Comparison of ENCODE assay signal across 18 cellular contexts in the genomic region with DNA sequence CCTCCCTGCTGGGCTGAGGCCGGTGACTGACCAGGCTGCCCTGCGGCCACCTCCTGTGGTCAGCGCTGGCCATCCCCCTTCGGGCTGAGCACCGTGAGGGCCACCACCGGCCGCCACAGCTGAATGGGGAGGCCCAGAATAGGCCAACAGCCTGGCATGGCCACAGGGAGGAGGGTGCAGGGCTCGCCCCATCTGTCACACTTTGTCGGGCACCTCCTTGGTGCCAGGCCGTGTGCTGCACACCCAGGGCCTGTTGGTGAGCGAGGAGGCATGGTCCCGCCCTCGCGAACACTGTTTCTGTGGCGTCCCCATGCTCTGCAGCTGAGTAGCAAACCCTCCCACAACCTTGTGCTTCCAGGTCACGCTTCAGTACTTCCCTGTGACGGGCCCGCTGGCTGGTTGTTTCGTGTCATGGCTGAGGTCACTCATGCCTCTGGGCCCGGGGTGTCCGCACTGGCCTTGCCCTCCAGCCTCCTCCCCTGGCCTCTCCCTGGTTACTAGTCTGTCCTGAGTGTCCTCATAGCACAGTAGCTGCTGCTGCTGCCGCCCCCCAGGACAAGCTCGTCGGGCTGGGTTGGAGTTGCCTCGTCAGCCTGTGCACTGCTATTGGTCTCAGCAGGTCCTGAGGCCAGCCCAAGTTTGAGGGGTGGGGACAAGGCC. TPM values are rescaled to one million over a fixed set of nuclear protein-coding genes. Genes with fewer than 3 reads are reported as not detected.
DNase-seq lines count a peak whose midpoint lies in the region; ATAC-seq and TF ChIP-seq lines count a peak whose summit lies in the region.
"Had no signal": no experiment of that assay in that cellular context is flagged by ENCODE, and none has a peak within 500 bp of the region (broad histone marks: within the 10 kb centered on the region; RNA-seq: fewer than 3 reads in every experiment).

No MANE protein-coding gene starts in this region.

- intact Hi-C loops in Caco-2 (cut with micrococcal nuclease; ENCODE audit: unreplicated experiment), result no loop called here
- intact Hi-C loops in posterior vena cava (cut with DNase I), result no loop called here

- peaks cover 26% of the 10 kb centered on the region for H3K4me1 ChIP-seq in Caco-2

- no peak for ATAC-seq in GM19328 (IDR thresholded peaks at IDR 0.05; ENCODE audit: unreplicated experiment)
- ATAC-seq: CD8-positive, alpha-beta T cell had no signal

- peaks cover 38% of the 10 kb centered on the region for H3K4me1 Mint-ChIP-seq in Caco-2 (ENCODE audit: low read depth, unreplicated experiment)

- H3K27me3 ChIP-seq in Caco-2 (replicated peaks; ENCODE audit: control insufficient read depth, insufficient read depth, low read length), result no peaks in the 10 kb centered on the region
- H3K27me3 ChIP-seq: BE2C had no signal

- no peak for TF ChIP-seq CTCF in Caco-2 (IDR thresholded peaks at IDR 0.05; ENCODE audit: insufficient read depth in 1 of 2, low read depth in 1 of 2, low read length in 1 of 2, severe bottlenecking in 1 of 2, unreplicated experiment in 1 of 2)

- H3K4me3 ChIP-seq in Caco-2 (ENCODE audit: low read depth, low read length), result no peak overlapping the region
- H3K4me3 ChIP-seq: PC-9 had no signal

- DNase-seq in Caco-2 (no peak), HK-2 (ENCODE audit: unreplicated experiment) (peak; percentile 59), kidney glomerular epithelial cell (lab: John Stamatoyannopoulos, UW) (peak; percentile 21), posterior vena cava (ENCODE audit: low spot score) (peak; percentile 79), H4 (ENCODE audit: low spot score) (no peak)
- no peak for DNase-seq in activated T-cell treated with anti-CD3 and anti-CD28 coated beads, Interleukin-2, amount 50 U/mL, for 48 hours
- DNase-seq: BE2C; CD8-positive, alpha-beta T cell; DMS79 treated with DMSO at 0.1 percent for 48 hours; GOT3; KG1; NCI-H1436 treated with DMSO at 0.1 percent for 48 hours; NCI-H2081; NCI-H510A; NCI-H82; PC-9; SIG-M5 had no signal

- H3K9me3 ChIP-seq in Caco-2, result no peaks in the 10 kb centered on the region
- H3K9me3 ChIP-seq: BE2C had no signal

- BruUV-seq in Caco-2 (replicated peaks; lab: Mats Ljungman, UMichigan), result no TSS peak

- H3K36me3 ChIP-seq in Caco-2 (ENCODE audit: control insufficient read depth, insufficient read depth, low read length), result peaks cover 12% of the 10 kb centered on the region

- CTCF ChIA-PET in Caco-2 (lab: Charles Lee), result no interaction called here

- peaks cover 97% of the 10 kb centered on the region for H3K36me3 Mint-ChIP-seq in Caco-2 (ENCODE audit: insufficient read depth, unreplicated experiment)

- peak overlapping the region; percentile 94 for H3K27ac Mint-ChIP-seq in Caco-2 (ENCODE audit: unreplicated experiment)
- H3K27ac Mint-ChIP-seq: CD8-positive, alpha-beta T cell had no signal

- H3K27me3 Mint-ChIP-seq in Caco-2 (ENCODE audit: insufficient read depth, unreplicated experiment), result no peaks in the 10 kb centered on the region

- H3K4me3 Mint-ChIP-seq in Caco-2 (ENCODE audit: unreplicated experiment), result no peak overlapping the region
- H3K4me3 Mint-ChIP-seq: CD8-positive, alpha-beta T cell had no signal

- POLR2A ChIA-PET in Caco-2 (lab: Charles Lee), result no interaction called here

- no peaks in the 10 kb centered on the region for H3K9me3 Mint-ChIP-seq in Caco-2 (ENCODE audit: unreplicated experiment)
- H3K9me3 Mint-ChIP-seq: CD8-positive, alpha-beta T cell had no signal

RNA-seq across cellular contexts. Expression of a gene that starts 15.2 kb away (rescaled TPM):
- 197 and 201 TPM in 2 replicates for total RNA-seq in Caco-2 (2022)
- 10 to 100 TPM; 75.5 to 76.4 TPM for total RNA-seq in posterior vena cava
- 43.6 and 59.6 TPM in 2 replicates for total RNA-seq in H4 (2014; rRNA removed; shearing (Covaris generic))

RNA-seq across cellular contexts. Expression of a gene that starts 35.4 kb away (rescaled TPM):
- total RNA-seq in Caco-2 (2022), result 289 TPM in 2 replicates
- total RNA-seq in posterior vena cava, result 10 to 100 TPM; 89.3 to 91.7 TPM
- total RNA-seq in H4 (2014; rRNA removed; shearing (Covaris generic)), result 95.5 and 121 TPM in 2 replicates

RNA-seq across cellular contexts. Expression of a gene that starts 42.2 kb away (rescaled TPM):
- total RNA-seq in Caco-2 (2022) (17.4 and 17.6 TPM in 2 replicates), posterior vena cava (10 to 100 TPM in 1 of 2 donors, 1 to 10 TPM in 1; 8.6 to 13.6 TPM)
- 0.45 and 2.4 TPM in 2 replicates for total RNA-seq in H4 (2014; rRNA removed; shearing (Covaris generic))

RNA-seq across cellular contexts. Expression of a gene that starts 46.8 kb away (rescaled TPM):
- 46.2 and 47.4 TPM in 2 replicates for total RNA-seq in Caco-2 (2022)
- total RNA-seq in posterior vena cava, result 10 to 100 TPM in 1 of 2 donors, 1 to 10 TPM in 1; 8.0 to 12.0 TPM
- 28.9 and 29.5 TPM in 2 replicates for total RNA-seq in H4 (2014; rRNA removed; shearing (Covaris generic))

RNA-seq across cellular contexts. Expression of a gene that starts 48.0 kb away (rescaled TPM):
- total RNA-seq in Caco-2 (2022) (not detected in 2 replicates), posterior vena cava (not detected)
- not detected in 2 replicates for total RNA-seq in H4 (2014; rRNA removed; shearing (Covaris generic))
- total RNA-seq: CD8-positive, alpha-beta T cell; PC-9 had no signal

Comparison
In these comparisons a context has a peak if more than half of its experiments do, and no peak if none do; other contexts are left out.
1. DNase-seq: peak in HK-2 (single experiment), kidney glomerular epithelial cell (single experiment) and posterior vena cava (single experiment); none in Caco-2 (0 of 2), activated T-cell treated with anti-CD3 and anti-CD28 coated beads, Interleukin-2, amount 50 U/mL, for 48 hours (0 of 2) and H4 (single experiment).